In genomic region chr6:33431880-33432541, GRCh38 we compare ENCODE assay signal across 12 cellular contexts. TPM values are rescaled to one million over a fixed set of nuclear protein-coding genes. Genes with fewer than 3 reads are reported as not detected.
DNase-seq lines count a peak whose midpoint lies in the region; ATAC-seq and TF ChIP-seq lines count a peak whose summit lies in the region.
"Had no signal": no experiment of that assay in that cellular context is flagged by ENCODE, and none has a peak within 500 bp of the region (broad histone marks: within the 10 kb centered on the region; RNA-seq: fewer than 3 reads in every experiment).

No MANE protein-coding gene starts in this region.

- no peaks in the 10 kb centered on the region for H3K9me3 ChIP-seq in BLaER1 treated with 17β-estradiol and CSF1 and Interleukin-3, amounts not matched to agents 10 nM and 100 nM (replicated peaks in 1 of 11)
- H3K9me3 ChIP-seq: MG63 had no signal

- peaks cover 18 to 28% (median 25%) of the 10 kb centered on the region in 11 experiments for H3K36me3 ChIP-seq in BLaER1 treated with 17β-estradiol and CSF1 and Interleukin-3, amounts not matched to agents 10 nM and 100 nM
- H3K36me3 ChIP-seq in brain microvascular endothelial cell (replicated peaks) = peaks cover 15% of the 10 kb centered on the region
- H3K36me3 ChIP-seq: MG63 had no signal

- peaks cover 0 to 14% (median 0%) of the 10 kb centered on the region in 11 experiments; a peak in 4 of 22 replicates for H4K20me1 ChIP-seq in BLaER1 treated with 17β-estradiol and CSF1 and Interleukin-3, amounts not matched to agents 10 nM and 100 nM

- H3K4me2 ChIP-seq in BLaER1 treated with 17β-estradiol and CSF1 and Interleukin-3, amounts not matched to agents 10 nM and 100 nM = peak overlapping the region; percentile 83 to 100 (median 98)
- H3K4me2 ChIP-seq: PC-9 had no signal

- peak; percentile 58 for DNase-seq in GM13977 (ENCODE audit: low spot score)
- DNase-seq in activated naive CD8-positive, alpha-beta T cell treated with anti-CD3 and anti-CD28 coated beads for 36 hours = peak; percentile 29
- DNase-seq in mesothelial cell of epicardium (ENCODE audit: low spot score in 2 of 2, unreplicated experiment in 2 of 2) = no peak
- DNase-seq in superior temporal gyrus (ENCODE audit: extremely low spot score) = no peak
- DNase-seq in head of caudate nucleus = no peak
- no peak for DNase-seq in brain microvascular endothelial cell
- DNase-seq: activated CD4-positive, alpha-beta T cell treated with anti-CD3 and anti-CD28 coated beads, Interleukin-2, amount 50 U/mL, for 48 hours; DMS79 treated with DMSO at 0.1 percent for 48 hours; MG63; PC-9 had no signal

- in situ Hi-C loops in GM13977 (cut with MboI; ENCODE audit: low pct_unique_long_range_greater_than_20kb, low sequenced_read_pairs, unreplicated experiment) = no loop called here
- in situ Hi-C loops in brain microvascular endothelial cell (cut with HindIII; ENCODE audit: low pct_ligation_motif_present, low sequenced_read_pairs) = no loop called here

- peak overlapping the region; percentile 23 to 80 (median 69); a peak in 21 of 22 replicates for H3K27ac ChIP-seq in BLaER1 treated with 17β-estradiol and CSF1 and Interleukin-3, amounts not matched to agents 10 nM and 100 nM
- no peak overlapping the region for H3K27ac ChIP-seq in brain microvascular endothelial cell
- H3K27ac ChIP-seq: PC-9 had no signal

- no peaks in the 10 kb centered on the region for H3K9me3 Mint-ChIP-seq in activated naive CD8-positive, alpha-beta T cell treated with anti-CD3 and anti-CD28 coated beads for 36 hours
- H3K9me3 Mint-ChIP-seq in mesothelial cell of epicardium = no peaks in the 10 kb centered on the region

- H3K27me3 Mint-ChIP-seq in activated naive CD8-positive, alpha-beta T cell treated with anti-CD3 and anti-CD28 coated beads for 36 hours = no peaks in the 10 kb centered on the region
- H3K27me3 Mint-ChIP-seq in mesothelial cell of epicardium (ENCODE audit: low read depth) = no peaks in the 10 kb centered on the region

- TF ChIP-seq CTCF in GM13977 (IDR thresholded peaks at IDR 0.05; ENCODE audit: extremely low read depth, insufficient read depth, missing control alignments) = no peak
- TF ChIP-seq CTCF in mesothelial cell of epicardium (IDR thresholded peaks at IDR 0.05; ENCODE audit: unreplicated experiment) = no peak
- no peak for TF ChIP-seq CTCF in brain microvascular endothelial cell (IDR thresholded peaks at IDR 0.05; ENCODE audit: low read depth, low read length, missing control alignments)

- H3K4me3 Mint-ChIP-seq in activated naive CD8-positive, alpha-beta T cell treated with anti-CD3 and anti-CD28 coated beads for 36 hours = peak overlapping the region; percentile 75
- H3K4me3 Mint-ChIP-seq in mesothelial cell of epicardium = peak overlapping the region; percentile 20

- peaks cover 50% of the 10 kb centered on the region for H3K4me1 Mint-ChIP-seq in activated naive CD8-positive, alpha-beta T cell treated with anti-CD3 and anti-CD28 coated beads for 36 hours
- H3K4me1 Mint-ChIP-seq in mesothelial cell of epicardium = peaks cover 60% of the 10 kb centered on the region

- peaks cover 67 to 80% (median 77%) of the 10 kb centered on the region in 10 experiments for H3K4me1 ChIP-seq in BLaER1 treated with 17β-estradiol and CSF1 and Interleukin-3, amounts not matched to agents 10 nM and 100 nM

- peak overlapping the region; percentile 52 to 76 (median 71); a peak in 21 of 22 replicates for H3K9ac ChIP-seq in BLaER1 treated with 17β-estradiol and CSF1 and Interleukin-3, amounts not matched to agents 10 nM and 100 nM

- H3K36me3 Mint-ChIP-seq in activated naive CD8-positive, alpha-beta T cell treated with anti-CD3 and anti-CD28 coated beads for 36 hours = peaks cover 6% of the 10 kb centered on the region
- peaks cover 18% of the 10 kb centered on the region for H3K36me3 Mint-ChIP-seq in mesothelial cell of epicardium

- no peak for ATAC-seq in HG03045 (IDR thresholded peaks at IDR 0.05; ENCODE audit: unreplicated experiment)

- H3K27ac Mint-ChIP-seq in activated naive CD8-positive, alpha-beta T cell treated with anti-CD3 and anti-CD28 coated beads for 36 hours = peak overlapping the region; percentile 89
- H3K27ac Mint-ChIP-seq in mesothelial cell of epicardium = peak overlapping the region; percentile 65

- peak overlapping the region; percentile 32 to 71 (median 60) for H3K4me3 ChIP-seq in BLaER1 treated with 17β-estradiol and CSF1 and Interleukin-3, amounts not matched to agents 10 nM and 100 nM
- H3K4me3 ChIP-seq in brain microvascular endothelial cell (ENCODE audit: low read depth, low read length) = no peak overlapping the region
- H3K4me3 ChIP-seq: MG63, PC-9 had no signal

- intact Hi-C loops in head of caudate nucleus (cut with DNase I) = no loop called here

- H3K27me3 ChIP-seq in BLaER1 treated with 17β-estradiol and CSF1 and Interleukin-3, amounts not matched to agents 10 nM and 100 nM = no peaks in the 10 kb centered on the region
- H3K27me3 ChIP-seq in brain microvascular endothelial cell (replicated peaks) = no peaks in the 10 kb centered on the region
- H3K27me3 ChIP-seq: MG63 had no signal

RNA-seq across cellular contexts. Expression of gene SYNGAP1, which starts 12.1 kb away (rescaled TPM):
- total RNA-seq in activated naive CD8-positive, alpha-beta T cell treated with anti-CD3 and anti-CD28 coated beads for 36 hours = 10 to 100 TPM; 26.4 to 29.3 TPM
- total RNA-seq in mesothelial cell of epicardium = 57.7 to 66.1 TPM (median 65.1 TPM) in 3 replicates

RNA-seq across cellular contexts. Expression of gene CUTA, which starts 14.1 kb away (rescaled TPM):
- 100 to 1,000 TPM; 125 to 126 TPM for total RNA-seq in activated naive CD8-positive, alpha-beta T cell treated with anti-CD3 and anti-CD28 coated beads for 36 hours
- total RNA-seq in mesothelial cell of epicardium = 238 to 239 TPM (median 239 TPM) in 3 replicates

RNA-seq across cellular contexts. Expression of gene PHF1, which starts 21.2 kb away (rescaled TPM):
- 10 to 100 TPM; 23.5 to 26.0 TPM for total RNA-seq in activated naive CD8-positive, alpha-beta T cell treated with anti-CD3 and anti-CD28 coated beads for 36 hours
- 61.0 to 63.6 TPM (median 63.0 TPM) in 3 replicates for total RNA-seq in mesothelial cell of epicardium

RNA-seq across cellular contexts. Expression of gene ZBTB9, which starts 22.4 kb away (rescaled TPM):
- 10 to 100 TPM; 11.3 to 11.7 TPM for total RNA-seq in activated naive CD8-positive, alpha-beta T cell treated with anti-CD3 and anti-CD28 coated beads for 36 hours
- total RNA-seq in mesothelial cell of epicardium = 9.6 to 10.2 TPM (median 10.0 TPM) in 3 replicates

RNA-seq across cellular contexts. Expression of gene KIFC1, which starts 40.4 kb away (rescaled TPM):
- 10 to 100 TPM; 74.1 to 76.9 TPM for total RNA-seq in activated naive CD8-positive, alpha-beta T cell treated with anti-CD3 and anti-CD28 coated beads for 36 hours
- total RNA-seq in mesothelial cell of epicardium = 30.1 to 31.3 TPM (median 30.3 TPM) in 3 replicates

Comparison
In these comparisons a context has a peak if more than half of its experiments do, and no peak if none do; other contexts are left out.
1. DNase-seq: peak in GM13977 (single experiment) and activated naive CD8-positive, alpha-beta T cell treated with anti-CD3 and anti-CD28 coated beads for 36 hours (single experiment); none in mesothelial cell of epicardium (0 of 2), superior temporal gyrus (single experiment), head of caudate nucleus (0 of 42) and brain microvascular endothelial cell (single experiment).